In the genomic region with DNA sequence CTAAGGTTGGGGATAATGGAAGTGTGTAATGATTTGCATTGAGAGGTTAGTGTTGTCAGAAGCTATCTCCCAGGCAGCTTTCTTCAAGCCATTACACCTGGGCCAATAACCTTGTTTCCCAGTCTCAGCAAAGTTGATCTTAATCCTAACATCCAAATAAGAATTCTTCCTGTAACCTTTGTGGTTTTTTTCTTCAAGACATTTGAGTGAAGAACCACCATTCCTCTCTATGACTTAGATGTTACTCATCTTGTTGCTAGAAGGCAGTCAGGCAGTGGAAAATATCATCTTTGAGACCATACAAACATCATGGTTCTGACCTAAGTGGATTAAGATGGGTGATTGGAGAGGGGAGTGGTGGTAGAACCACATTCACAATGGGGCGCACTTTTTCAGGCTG, we compare ENCODE assay signal across 1 cellular context.
TF ChIP-seq lines count a peak whose summit lies in the region.

No MANE protein-coding gene starts in this region.

TF ChIP-seq in H1, 55 proteins besides CTCF, POLR2A, EP300 and RAD21 (continued from another document):
- TF ChIP-seq, protein P1, sequence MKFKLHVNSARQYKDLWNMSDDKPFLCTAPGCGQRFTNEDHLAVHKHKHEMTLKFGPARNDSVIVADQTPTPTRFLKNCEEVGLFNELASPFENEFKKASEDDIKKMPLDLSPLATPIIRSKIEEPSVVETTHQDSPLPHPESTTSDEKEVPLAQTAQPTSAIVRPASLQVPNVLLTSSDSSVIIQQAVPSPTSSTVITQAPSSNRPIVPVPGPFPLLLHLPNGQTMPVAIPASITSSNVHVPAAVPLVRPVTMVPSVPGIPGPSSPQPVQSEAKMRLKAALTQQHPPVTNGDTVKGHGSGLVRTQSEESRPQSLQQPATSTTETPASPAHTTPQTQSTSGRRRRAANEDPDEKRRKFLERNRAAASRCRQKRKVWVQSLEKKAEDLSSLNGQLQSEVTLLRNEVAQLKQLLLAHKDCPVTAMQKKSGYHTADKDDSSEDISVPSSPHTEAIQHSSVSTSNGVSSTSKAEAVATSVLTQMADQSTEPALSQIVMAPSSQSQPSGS (IDR thresholded peaks at IDR 0.05; ENCODE audit: low read length), result no peak
- TF ChIP-seq ASH2L (IDR thresholded peaks at IDR 0.05; ENCODE audit: low read length) (no peak), EZH2 (IDR thresholded peaks at IDR 0.05; ENCODE audit: low read depth, low read length, severe bottlenecking) (no peak), NANOG (IDR thresholded peaks at IDR 0.05; ENCODE audit: insufficient read depth, low read depth, low read length, poor library complexity, severe bottlenecking) (no peak), CREB1 (IDR thresholded peaks at IDR 0.05) (no peak), BCL11A (IDR thresholded peaks at IDR 0.05; ENCODE audit: low read depth in 2 of 2, low read length in 2 of 2) (no peak), POLR2AphosphoS5 (IDR thresholded peaks at IDR 0.05; ENCODE audit: low read depth, low read length) (no peak), SP1 (IDR thresholded peaks at IDR 0.05; ENCODE audit: low read depth, low read length) (no peak), HDAC6 (IDR thresholded peaks at IDR 0.05; ENCODE audit: low read depth, low read length) (no peak)
